9 cellular contexts compared by ENCODE assay signal in genomic region chr16:19583665-19584300, GRCh38. TPM values are rescaled to one million over a fixed set of nuclear protein-coding genes. Genes with fewer than 3 reads are reported as not detected.
A peak's percentile ranks its signal among the peaks of the same experiment; 100 is the strongest.
DNase-seq lines count a peak whose midpoint lies in the region; ATAC-seq and TF ChIP-seq lines count a peak whose summit lies in the region.
"Had no signal": no experiment of that assay in that cellular context is flagged by ENCODE, and none has a peak within 500 bp of the region (broad histone marks: within the 10 kb centered on the region; RNA-seq: fewer than 3 reads in every experiment).

No MANE protein-coding gene starts in this region.

- H3K79me2 ChIP-seq in DOHH2 (ENCODE audit: control insufficient read depth, low read length) = no peaks in the 10 kb centered on the region

- ATAC-seq in aorta (ENCODE audit: low FRiP score) = no peak
- no peak for ATAC-seq in GM21576 (IDR thresholded peaks at IDR 0.05; ENCODE audit: unreplicated experiment)

- DNase-seq in HT-29 (ENCODE audit: low spot score) = peak; percentile 66
- peak; percentile 36 for DNase-seq in RWPE1 (ENCODE audit: low spot score)
- no peak for DNase-seq in coronary artery (ENCODE audit: low spot score)
- no peak for DNase-seq in mesothelial cell of epicardium (ENCODE audit: low spot score in 2 of 2, unreplicated experiment in 2 of 2)
- no peak for DNase-seq in aorta
- no peak for DNase-seq in GM20000 (ENCODE audit: low spot score)
- DNase-seq: activated B cell treated with CpG ODN at 0.5 μM for 24 hours had no signal

- no peaks in the 10 kb centered on the region for H3K9me3 ChIP-seq in DOHH2 (ENCODE audit: control insufficient read depth, insufficient read depth, low read length)
- peaks cover 1% of the 10 kb centered on the region for H3K9me3 ChIP-seq in aorta (ENCODE audit: control insufficient read depth, low read length)

- no peaks in the 10 kb centered on the region for H3K4me1 Mint-ChIP-seq in mesothelial cell of epicardium

- CTCF ChIA-PET in RWPE1 (lab: Yijun Ruan, JAX) = interaction anchor here (0.5 to 1.3 kb wide), 8 partner anchors 10 to 311 kb away, joined by 3 to 8 read pairs (median 3); no protein-coding TSS in a partner anchor

- no peak overlapping the region for H3K4me3 ChIP-seq in DOHH2 (ENCODE audit: low read length)
- no peak overlapping the region for H3K4me3 ChIP-seq in coronary artery
- no peak overlapping the region for H3K4me3 ChIP-seq in aorta (ENCODE audit: low read length in 2 of 2)

- H4K20me1 ChIP-seq in DOHH2 (ENCODE audit: control insufficient read depth, insufficient read depth, low read depth, low read length) = no peaks in the 10 kb centered on the region

- H3K4me2 ChIP-seq in DOHH2 (ENCODE audit: low read length) = no peak overlapping the region

- H3K9me2 ChIP-seq in DOHH2 (replicated peaks; ENCODE audit: control insufficient read depth, low read length) = no peaks in the 10 kb centered on the region

- WGBS in aorta, 2 donors = 48 to 61% methylated on average over 5 of the region's 5 CpGs

- no peaks in the 10 kb centered on the region for H3K27me3 Mint-ChIP-seq in mesothelial cell of epicardium (ENCODE audit: low read depth)
- H3K27me3 Mint-ChIP-seq: activated B cell treated with CpG ODN at 0.5 μM for 24 hours had no signal

- H3K36me3 ChIP-seq in DOHH2 (ENCODE audit: control insufficient read depth, low read length) (peaks cover 8% of the 10 kb centered on the region), aorta (ENCODE audit: control insufficient read depth in 1 of 2, insufficient read depth in 2 of 2, low read length in 1 of 2) (peaks cover 4 to 9% of the 10 kb centered on the region in 2 donors)

- intact Hi-C loops in aorta (cut with DNase I) = loop anchor here in 1 of 2 donors (5.0 kb wide), 1 partner anchor 304 kb away; no protein-coding TSS in a partner anchor

- no peaks in the 10 kb centered on the region for H3F3A ChIP-seq in DOHH2 (ENCODE audit: control insufficient read depth, insufficient read depth)

- no peaks in the 10 kb centered on the region for H3K27me3 ChIP-seq in DOHH2 (ENCODE audit: control insufficient read depth, low read length)
- H3K27me3 ChIP-seq in aorta (ENCODE audit: control insufficient read depth in 1 of 2, insufficient read depth in 2 of 2, low read length in 1 of 2) = no peaks in the 10 kb centered on the region

- H3K4me1 ChIP-seq in DOHH2 (ENCODE audit: control insufficient read depth, low read length) = no peaks in the 10 kb centered on the region
- no peaks in the 10 kb centered on the region for H3K4me1 ChIP-seq in aorta (ENCODE audit: control insufficient read depth in 1 of 2, insufficient read depth in 2 of 2, low read length in 2 of 2)

- H3K27ac ChIP-seq in DOHH2 (ENCODE audit: low read depth, low read length) = no peak overlapping the region
- H3K27ac ChIP-seq in RWPE1 = no peak overlapping the region
- no peak overlapping the region for H3K27ac ChIP-seq in coronary artery
- H3K27ac ChIP-seq in aorta (ENCODE audit: low read depth in 1 of 2, low read length in 2 of 2) = no peak overlapping the region

- H3K27ac Mint-ChIP-seq in mesothelial cell of epicardium = no peak overlapping the region
- H3K27ac Mint-ChIP-seq: activated B cell treated with CpG ODN at 0.5 μM for 24 hours had no signal

- no peak overlapping the region for H3K4me3 Mint-ChIP-seq in mesothelial cell of epicardium
- H3K4me3 Mint-ChIP-seq: activated B cell treated with CpG ODN at 0.5 μM for 24 hours had no signal

- peaks cover 8% of the 10 kb centered on the region for H3K9me3 Mint-ChIP-seq in mesothelial cell of epicardium

- peaks cover 54% of the 10 kb centered on the region for H3K36me3 Mint-ChIP-seq in mesothelial cell of epicardium

- peak; percentile 71 for TF ChIP-seq CTCF in DOHH2 (IDR thresholded peaks at IDR 0.05; ENCODE audit: low read depth, low read length, poor library complexity, severe bottlenecking)
- peak; percentile 92 for TF ChIP-seq CTCF in RWPE1 (conservative IDR thresholded peaks at IDR 0.05; ENCODE audit: low read depth)
- TF ChIP-seq CTCF in coronary artery (IDR thresholded peaks at IDR 0.05) = peak; percentile 56
- TF ChIP-seq CTCF in mesothelial cell of epicardium (IDR thresholded peaks at IDR 0.05; ENCODE audit: unreplicated experiment) = peak; percentile 70
- no peak for TF ChIP-seq CTCF in GM20000 (IDR thresholded peaks at IDR 0.05; ENCODE audit: extremely low read depth, missing control alignments)

- POLR2A ChIA-PET in RWPE1 (lab: Yijun Ruan, JAX; ENCODE audit: low non-redundant PET) = no interaction called here

RNA-seq across cellular contexts. Expression of gene VPS35L, which starts 28.3 kb away (rescaled TPM):
- 0.65 and 1.7 TPM in 2 replicates for total RNA-seq in HT-29 (2014; rRNA removed; shearing (Covaris generic))
- total RNA-seq in mesothelial cell of epicardium = 59.3 to 62.2 TPM (median 59.4 TPM) in 3 replicates
- total RNA-seq in aorta = 10 to 100 TPM; 48.8 to 66.8 TPM
- 10 to 100 TPM; 31.4 to 32.8 TPM for polyA plus RNA-seq in aorta

Comparison
In these comparisons a context has a peak if more than half of its experiments do, and no peak if none do; other contexts are left out.
1. DNase-seq: peak in HT-29 (single experiment) and RWPE1 (single experiment); none in coronary artery (single experiment), mesothelial cell of epicardium (0 of 2), aorta (0 of 2) and GM20000 (single experiment).
2. RNA of gene VPS35L, which starts 28.3 kb away (total RNA-seq): 48.8 to 66.8 TPM in aorta and 59.3 to 62.2 TPM in mesothelial cell of epicardium; 0.65 to 1.7 TPM in HT-29; every median in the first group is over 10 times any median in the second.